ENCODE assay signal across 8 cellular contexts in the genomic region with DNA sequence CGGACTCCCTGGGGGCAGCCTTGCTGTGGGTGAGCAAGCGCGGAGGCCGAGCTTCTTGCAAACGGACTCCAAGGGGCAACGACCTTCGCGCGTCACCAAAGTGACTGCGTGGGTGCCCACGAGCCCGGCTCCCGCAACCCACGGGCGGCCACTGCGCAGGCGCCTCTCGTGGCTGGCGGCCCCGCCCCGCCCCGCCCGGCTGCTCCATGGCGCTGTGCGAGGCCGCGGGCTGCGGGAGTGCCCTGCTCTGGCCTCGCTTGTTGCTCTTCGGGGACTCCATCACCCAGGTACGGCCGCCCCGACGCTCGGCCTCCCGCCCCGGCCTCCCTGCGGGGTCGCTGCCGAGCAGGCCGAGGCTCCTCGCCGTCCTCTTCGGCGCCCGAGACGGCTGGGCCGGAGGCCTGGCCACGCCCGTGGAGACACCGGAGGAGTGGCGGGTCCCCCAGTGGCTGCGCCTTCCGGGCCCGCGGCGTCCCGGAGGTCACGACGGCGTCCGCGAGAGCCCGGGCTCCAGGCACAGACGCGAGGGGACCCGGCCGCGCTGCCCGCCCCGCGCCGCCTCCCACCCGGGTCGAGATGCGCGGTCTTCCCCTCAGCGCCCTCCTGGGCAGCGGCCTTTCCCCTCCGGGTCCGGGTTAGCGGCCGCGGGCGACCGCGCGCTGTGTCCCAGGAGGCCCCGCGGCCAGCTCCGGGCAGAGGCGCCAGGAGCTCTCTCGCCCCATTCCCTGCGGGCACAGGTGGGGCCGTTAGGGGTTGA. TPM values are rescaled to one million over a fixed set of nuclear protein-coding genes. Genes with fewer than 3 reads are reported as not detected.
DNase-seq lines count a peak whose midpoint lies in the region; ATAC-seq and TF ChIP-seq lines count a peak whose summit lies in the region.

A gene with protein sequence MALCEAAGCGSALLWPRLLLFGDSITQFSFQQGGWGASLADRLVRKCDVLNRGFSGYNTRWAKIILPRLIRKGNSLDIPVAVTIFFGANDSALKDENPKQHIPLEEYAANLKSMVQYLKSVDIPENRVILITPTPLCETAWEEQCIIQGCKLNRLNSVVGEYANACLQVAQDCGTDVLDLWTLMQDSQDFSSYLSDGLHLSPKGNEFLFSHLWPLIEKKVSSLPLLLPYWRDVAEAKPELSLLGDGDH (plus strand): TSS at position 191 of the 757 bp plus-strand sequence. CDS start 16 bp downstream, at position 207.

- no peak for TF ChIP-seq CTCF in astrocyte of the cerebellum (IDR thresholded peaks at IDR 0.05; ENCODE audit: low read depth, low read length, missing control alignments)

- H3K9ac ChIP-seq in HUES48 (ENCODE audit: low read depth, low read length), result peak within 1 kb of the TSS; percentile 63

- peaks cover 9% of the 10 kb centered on the region for H3K27me3 ChIP-seq in HUES48 (ENCODE audit: control insufficient read depth, insufficient read depth, low read length)

- ATAC-seq in GM21423 (IDR thresholded peaks at IDR 0.05; ENCODE audit: unreplicated experiment), result peak; percentile 69
- peak; percentile 87 for ATAC-seq in sciatic nerve

- intact Hi-C loops in sciatic nerve (cut with DNase I), result no loop called here

- DNase-seq in Daoy (ENCODE audit: low read depth) (peak; percentile 70), T-helper 22 cell (ENCODE audit: low read depth) (peak; percentile 67), astrocyte of the cerebellum (ENCODE audit: low read depth) (no peak), hypothalamus (lab: John Stamatoyannopoulos, UW) (peak in 48 of 51 donors; percentile 14 to 89 (median 59)), sciatic nerve (ENCODE audit: low spot score) (peak; percentile 81), NCI-H2107 treated with DMSO at 0.1 percent for 48 hours (lab: John Stamatoyannopoulos, UW; ENCODE audit: unreplicated experiment) (no peak)

- peak within 1 kb of the TSS; percentile 65 for H3K4me3 ChIP-seq in HUES48 (ENCODE audit: low read depth, low read length)
- H3K4me3 ChIP-seq in astrocyte of the cerebellum (ENCODE audit: low read depth, low read length), result peak within 1 kb of the TSS; percentile 73

- in situ Hi-C loops in astrocyte of the cerebellum (cut with HindIII; ENCODE audit: low sequenced_read_pairs), result no loop called here

- H3K27ac ChIP-seq in HUES48 (ENCODE audit: low read depth, low read length), result no peak within 1 kb of the TSS

- H3K4me1 ChIP-seq in HUES48 (ENCODE audit: control insufficient read depth, insufficient read depth, low read length), result peaks cover 10% of the 10 kb centered on the region

- no peaks in the 10 kb centered on the region for H3K9me3 ChIP-seq in HUES48 (ENCODE audit: control insufficient read depth, insufficient read depth, low read length)

- peaks cover 29% of the 10 kb centered on the region for H3K36me3 ChIP-seq in HUES48 (ENCODE audit: control insufficient read depth, insufficient read depth, low read length)

RNA-seq across cellular contexts. Expression of the gene that starts here (rescaled TPM):
- 34.6 and 38.1 TPM in 2 replicates for total RNA-seq in Daoy (2014; rRNA removed; shearing (Covaris generic))
- 55.6 TPM for total RNA-seq in sciatic nerve

Comparison
In these comparisons a context has a peak if more than half of its experiments do, and no peak if none do; other contexts are left out.
1. DNase-seq: peak in Daoy (single experiment), T-helper 22 cell (single experiment), hypothalamus (48 of 51) and sciatic nerve (single experiment); none in astrocyte of the cerebellum (single experiment) and NCI-H2107 treated with DMSO at 0.1 percent for 48 hours (single experiment).